ENCODE assay signal across 22 cellular contexts in the genomic region with DNA sequence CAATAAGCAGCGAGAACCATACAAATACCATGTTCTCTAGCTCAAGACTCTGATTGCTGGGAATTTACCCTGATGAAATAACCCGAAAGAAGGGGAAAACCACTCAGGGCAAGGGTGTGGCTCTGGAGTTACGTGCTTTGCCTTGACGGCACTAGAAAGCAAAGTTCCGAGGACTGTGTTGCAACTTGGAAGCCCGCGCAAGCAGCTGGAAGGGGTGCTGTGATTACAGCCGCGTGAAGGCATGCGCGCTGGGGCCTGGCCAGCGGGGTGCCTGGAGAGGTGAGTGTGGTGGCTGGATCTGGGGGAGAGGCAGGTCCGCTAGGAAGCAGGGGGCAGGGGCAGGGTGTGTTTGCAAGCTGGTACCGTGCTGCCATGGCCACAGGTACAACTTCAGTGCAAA. TPM values are rescaled to one million over a fixed set of nuclear protein-coding genes. Genes with fewer than 3 reads are reported as not detected.
DNase-seq lines count a peak whose midpoint lies in the region; ATAC-seq, FAIRE-seq and TF ChIP-seq lines count a peak whose summit lies in the region.
"Had no signal": no experiment of that assay in that cellular context is flagged by ENCODE, and none has a peak within 500 bp of the region (broad histone marks: within the 10 kb centered on the region; RNA-seq: fewer than 3 reads in every experiment).

No MANE protein-coding gene starts in this region.

- H3K36me3 Mint-ChIP-seq in Calu3 (ENCODE audit: insufficient read depth, unreplicated experiment) (no peaks in the 10 kb centered on the region), endothelial cell (ENCODE audit: low read depth, unreplicated experiment) (peaks cover 3% of the 10 kb centered on the region)
- H3K36me3 Mint-ChIP-seq: stimulated activated memory B cell treated with anti-CD40 and anti-IgM and Interleukin-4, amounts not matched to agents 10 μg/mL and 1 μg/mL and 100 μg/mL, for 72 hours had no signal

- H3K27me3 ChIP-seq in RWPE2 (ENCODE audit: insufficient read depth, poor library complexity, severe bottlenecking) (no peaks in the 10 kb centered on the region), pancreas (no peaks in the 10 kb centered on the region)
- H3K27me3 ChIP-seq: body of pancreas had no signal

- intact Hi-C loops in Calu3 (cut with micrococcal nuclease; ENCODE audit: unreplicated experiment), result no loop called here
- intact Hi-C loops in pancreas (cut with DNase I), result no loop called here

- H3K9me3 ChIP-seq in RWPE2 (ENCODE audit: severe bottlenecking) (no peaks in the 10 kb centered on the region), pancreas (peaks cover 0 to 6% (median 0%) of the 10 kb centered on the region in 4 donors)
- H3K9me3 ChIP-seq: neutrophil had no signal

- peak; percentile 50 for DNase-seq in Calu3
- no peak for DNase-seq in RWPE2 (ENCODE audit: low spot score)
- peak; percentile 18 for DNase-seq in fibroblast of the conjunctiva (ENCODE audit: low read depth)
- no peak for DNase-seq in pancreas
- DNase-seq in stimulated activated CD4-positive, alpha-beta T cell treated with anti-CD3 and anti-CD28 coated beads, Interleukin-1b, Interleukin-23, amount 100 ng/mL, for 48 hours, result no peak
- DNase-seq in stimulated activated naive CD4-positive, alpha-beta T cell (lab: John Stamatoyannopoulos, UW), result no peak
- no peak for DNase-seq in endothelial cell (ENCODE audit: low spot score)
- DNase-seq: activated naive CD4-positive, alpha-beta T cell treated with anti-CD3 and anti-CD28 coated beads for 36 hours; body of pancreas; dorsolateral prefrontal cortex; GF-D8; HCEC 1CT; KG1; midbrain; NCI-H2171 treated with DMSO at 0.1 percent for 48 hours; SHP77 had no signal

- peaks cover 4% of the 10 kb centered on the region for H3K9me3 Mint-ChIP-seq in Calu3 (ENCODE audit: low read depth, unreplicated experiment)
- H3K9me3 Mint-ChIP-seq in endothelial cell (ENCODE audit: unreplicated experiment), result no peaks in the 10 kb centered on the region

- H3K27ac ChIP-seq in RWPE2 (ENCODE audit: poor library complexity, severe bottlenecking) (no peak overlapping the region), pancreas (no peak overlapping the region)
- H3K27ac ChIP-seq: body of pancreas, dorsolateral prefrontal cortex, neutrophil, skin epidermis had no signal

- H3K4me1 ChIP-seq in RWPE2 (ENCODE audit: insufficient read depth, poor library complexity, severe bottlenecking) (no peaks in the 10 kb centered on the region), pancreas (no peaks in the 10 kb centered on the region)
- H3K4me1 ChIP-seq: body of pancreas had no signal

- 41 to 47% methylated on average over 14 of the region's 14 CpGs for WGBS in pancreas, 2 donors

- FAIRE-seq in pancreas (lab: Jason Lieb, UNC), result no peak
- FAIRE-seq: frontal cortex had no signal

- peaks cover 21% of the 10 kb centered on the region for H3K27me3 Mint-ChIP-seq in Calu3 (ENCODE audit: unreplicated experiment)
- H3K27me3 Mint-ChIP-seq in endothelial cell (ENCODE audit: unreplicated experiment), result peaks cover 1% of the 10 kb centered on the region

- TF ChIP-seq CTCF in Calu3 (IDR thresholded peaks at IDR 0.05; ENCODE audit: unreplicated experiment), result no peak
- no peak for TF ChIP-seq CTCF in RWPE2 (IDR thresholded peaks at IDR 0.05; ENCODE audit: poor library complexity, severe bottlenecking)
- no peak for TF ChIP-seq CTCF in pancreas (IDR thresholded peaks at IDR 0.05)
- TF ChIP-seq CTCF in endothelial cell (IDR thresholded peaks at IDR 0.05; ENCODE audit: unreplicated experiment), result no peak

- CTCF ChIA-PET in Calu3 (lab: Charles Lee), result interaction anchor here (0.7 kb wide), 2 partner anchors 26 to 211 kb away, joined by 3 to 4 read pairs; no protein-coding TSS in a partner anchor

- no peak overlapping the region for H3K4me3 ChIP-seq in RWPE2 (ENCODE audit: severe bottlenecking)
- H3K4me3 ChIP-seq in pancreas, result no peak overlapping the region
- H3K4me3 ChIP-seq: body of pancreas, dorsolateral prefrontal cortex, skin epidermis had no signal

- H3K27ac Mint-ChIP-seq in Calu3 (ENCODE audit: unreplicated experiment), result peak overlapping the region; percentile 71
- no peak overlapping the region for H3K27ac Mint-ChIP-seq in endothelial cell (ENCODE audit: unreplicated experiment)
- H3K27ac Mint-ChIP-seq: activated naive CD4-positive, alpha-beta T cell treated with anti-CD3 and anti-CD28 coated beads for 36 hours; stimulated activated memory B cell treated with anti-CD40 and anti-IgM and Interleukin-4, amounts not matched to agents 10 μg/mL and 1 μg/mL and 100 μg/mL, for 72 hours; T-helper 2 cell treated with Interferon-gamma antibody and Interleukin-4, amounts not matched to agents 5 μg/mL and 100 μg/mL, for 36 hours had no signal

- ATAC-seq in RWPE2 (ENCODE audit: low read depth) (peak; percentile 63), pancreas (peak in 3 of 4 donors; percentile 26 to 66 (median 38)), HG03159 (IDR thresholded peaks at IDR 0.05; ENCODE audit: unreplicated experiment) (no peak)
- ATAC-seq: body of pancreas; stimulated activated memory B cell treated with anti-CD40 and anti-IgM and Interleukin-4, amounts not matched to agents 10 μg/mL and 1 μg/mL and 100 μg/mL, for 72 hours had no signal

- H3K36me3 ChIP-seq in RWPE2 (ENCODE audit: low read depth) (no peaks in the 10 kb centered on the region), pancreas (no peaks in the 10 kb centered on the region)
- H3K36me3 ChIP-seq: neutrophil had no signal

- BruUV-seq in Calu3 (replicated peaks; lab: Mats Ljungman, UMichigan), result no TSS peak

- H3K4me1 Mint-ChIP-seq in Calu3 (ENCODE audit: low read depth, unreplicated experiment) (peaks cover 21% of the 10 kb centered on the region), endothelial cell (ENCODE audit: unreplicated experiment) (peaks cover 5% of the 10 kb centered on the region)
- H3K4me1 Mint-ChIP-seq: stimulated activated memory B cell treated with anti-CD40 and anti-IgM and Interleukin-4, amounts not matched to agents 10 μg/mL and 1 μg/mL and 100 μg/mL, for 72 hours had no signal

- H3K4me3 Mint-ChIP-seq in Calu3 (ENCODE audit: low read depth, unreplicated experiment), result peak overlapping the region; percentile 56
- no peak overlapping the region for H3K4me3 Mint-ChIP-seq in endothelial cell (ENCODE audit: unreplicated experiment)
- H3K4me3 Mint-ChIP-seq: activated naive CD4-positive, alpha-beta T cell treated with anti-CD3 and anti-CD28 coated beads for 36 hours; stimulated activated memory B cell treated with anti-CD40 and anti-IgM and Interleukin-4, amounts not matched to agents 10 μg/mL and 1 μg/mL and 100 μg/mL, for 72 hours; T-helper 2 cell treated with Interferon-gamma antibody and Interleukin-4, amounts not matched to agents 5 μg/mL and 100 μg/mL, for 36 hours had no signal

RNA-seq across cellular contexts. Expression of a gene that starts 52.6 kb away (rescaled TPM):
- total RNA-seq in Calu3 (2022) (51.5 and 57.1 TPM in 2 replicates), pancreas (10 to 100 TPM in 1 of 6 donors, 1 to 10 TPM in 5; 3.8 to 14.1 (median 6.4) TPM), endothelial cell (ENCODE audit: unreplicated experiment) (46.3 TPM)
- polyA plus RNA-seq in pancreas, result 1 to 10 TPM; 4.3 to 6.1 TPM

Comparison
In these comparisons a context has a peak if more than half of its experiments do, and no peak if none do; other contexts are left out.
1. DNase-seq: peak in Calu3 (single experiment) and fibroblast of the conjunctiva (single experiment); none in RWPE2 (single experiment), pancreas (0 of 6), stimulated activated CD4-positive, alpha-beta T cell treated with anti-CD3 and anti-CD28 coated beads, Interleukin-1b, Interleukin-23, amount 100 ng/mL, for 48 hours (single experiment), stimulated activated naive CD4-positive, alpha-beta T cell (0 of 6) and endothelial cell (single experiment).